8 cellular contexts compared by ENCODE assay signal in genomic region chr18:13217971-13218375, GRCh38. TPM values are rescaled to one million over a fixed set of nuclear protein-coding genes. Genes with fewer than 3 reads are reported as not detected.
DNase-seq lines count a peak whose midpoint lies in the region; ATAC-seq, FAIRE-seq and TF ChIP-seq lines count a peak whose summit lies in the region.

No MANE protein-coding gene starts in this region.

- no peak overlapping the region for H4K5ac ChIP-seq in H9 (ENCODE audit: insufficient read length, low read depth, low read length)

- H3K4me3 Mint-ChIP-seq in H9 (peak overlapping the region; percentile 58 to 75), astrocyte (ENCODE audit: unreplicated experiment) (peak overlapping the region; percentile 77)

- DNase-seq in A549 (ENCODE audit: low read depth in 1 of 2, low spot score in 1 of 2): no peak
- no peak for DNase-seq in H9
- no peak for DNase-seq in astrocyte (ENCODE audit: low read depth)
- peak; percentile 49 to 71 (median 60) for DNase-seq in right lobe of liver
- DNase-seq in transverse colon: peak; percentile 35
- DNase-seq in NCI-H345 (lab: John Stamatoyannopoulos, UW): no peak
- DNase-seq in COR-L47 (lab: John Stamatoyannopoulos, UW): no peak

- H3K4me1 ChIP-seq in A549 (peaks cover 17% of the 10 kb centered on the region; the same call in 1 of the 3 replicates), H9 (ENCODE audit: insufficient read depth, low read length) (no peaks in the 10 kb centered on the region), astrocyte (ENCODE audit: insufficient read depth, low read length) (peaks cover 31% of the 10 kb centered on the region), right lobe of liver (peaks cover 0 to 48% (median 23%) of the 10 kb centered on the region in 4 donors), transverse colon (peaks cover 31 to 64% (median 48%) of the 10 kb centered on the region in 4 donors)

- no peak overlapping the region for H2BK12ac ChIP-seq in H9 (ENCODE audit: insufficient read length, low read depth, low read length)

- peaks cover 0 to 2% (median 0%) of the 10 kb centered on the region in 3 experiments; a peak in 2 of 7 replicates for H3K36me3 Mint-ChIP-seq in H9 (ENCODE audit: insufficient read depth in 1 of 3, low read depth in 3 of 3)
- H3K36me3 Mint-ChIP-seq in astrocyte (ENCODE audit: low read depth, unreplicated experiment): no peaks in the 10 kb centered on the region

- ATAC-seq in A549 (peak; percentile 14 to 37), right lobe of liver (peak; percentile 5 to 25 (median 6))
- no peak for ATAC-seq in activated CD4-positive, CD25-positive, alpha-beta regulatory T cell treated with anti-CD3 and anti-CD28 coated beads, Interleukin-2, amount 50 U/mL, for 24 hours

- no peaks in the 10 kb centered on the region for H3K36me3 ChIP-seq in astrocyte (ENCODE audit: insufficient read depth, low read length)
- H3K36me3 ChIP-seq in right lobe of liver: no peaks in the 10 kb centered on the region
- H3K36me3 ChIP-seq in transverse colon: no peaks in the 10 kb centered on the region

- no peak overlapping the region for H2BK120ac ChIP-seq in H9 (ENCODE audit: low read depth, low read length, poor library complexity, severe bottlenecking)

- no peak for TF ChIP-seq CTCF in A549 (IDR thresholded peaks at IDR 0.05)
- no peak for TF ChIP-seq CTCF in H9 (conservative IDR thresholded peaks at IDR 0.05)
- no peak for TF ChIP-seq CTCF in astrocyte (IDR thresholded peaks at IDR 0.05; ENCODE audit: insufficient read depth, low read depth, low read length)
- no peak for TF ChIP-seq CTCF in right lobe of liver (IDR thresholded peaks at IDR 0.05)
- no peak for TF ChIP-seq CTCF in transverse colon (IDR thresholded peaks at IDR 0.05)

- H4K20me1 ChIP-seq in H9 (ENCODE audit: control insufficient read depth, insufficient read depth, insufficient read length) (no peaks in the 10 kb centered on the region), astrocyte (ENCODE audit: insufficient read depth, low read length) (peaks cover 3% of the 10 kb centered on the region)

- no peak overlapping the region for H2BK20ac ChIP-seq in H9 (ENCODE audit: low read depth, low read length, poor library complexity, severe bottlenecking)

- H3K79me2 ChIP-seq in H9 (ENCODE audit: insufficient read depth, low read length): no peaks in the 10 kb centered on the region
- no peaks in the 10 kb centered on the region for H3K79me2 ChIP-seq in astrocyte (ENCODE audit: insufficient read depth, low read length)

- peaks cover 14% of the 10 kb centered on the region for H3K23me2 ChIP-seq in H9 (ENCODE audit: insufficient read length, low read depth, low read length, poor library complexity, severe bottlenecking)

- TF ChIP-seq EP300 in A549 (IDR thresholded peaks at IDR 0.05) (no peak), transverse colon (IDR thresholded peaks at IDR 0.05; ENCODE audit: low read depth) (no peak)

- H3K18ac ChIP-seq in H9 (ENCODE audit: insufficient read length, low read depth, low read length): no peak overlapping the region

- H3T11ph ChIP-seq in H9 (ENCODE audit: low read length): no peak overlapping the region

- H3K4me3 ChIP-seq in A549 (peak overlapping the region; percentile 71), astrocyte (ENCODE audit: insufficient read depth, low read depth, low read length) (peak overlapping the region; percentile 48), right lobe of liver (peak overlapping the region; percentile 78 to 84 (median 81)), transverse colon (peak overlapping the region; percentile 48 to 83 (median 76))

- no peak overlapping the region for H2BK15ac ChIP-seq in H9 (ENCODE audit: low read depth, low read length)

- no CpG with 5 or more reads among the region's 54 CpGs for WGBS in A549 (ENCODE audit: missing lambda C conversion rate)
- WGBS in H9 (ENCODE audit: extremely low coverage, insufficient read length, low lambda C conversion rate): no CpG with 5 or more reads among the region's 54 CpGs
- 0% methylated on average over 18 of the region's 54 CpGs for WGBS in right lobe of liver (ENCODE audit: insufficient coverage, low coverage, low lambda C conversion rate, missing lambda C conversion rate)
- 1% methylated on average over 18 of the region's 54 CpGs; no CpG with 5 or more reads in 1 of the 2 donors for WGBS in transverse colon (ENCODE audit: low coverage in 1 of 2), 2 donors

- no peak overlapping the region for H3K9ac ChIP-seq in H9 (ENCODE audit: extremely low read depth, insufficient read length, low read length)
- H3K9ac ChIP-seq in astrocyte (ENCODE audit: low read length): peak overlapping the region; percentile 51

- H2BK5ac ChIP-seq in H9 (ENCODE audit: insufficient read length, low read length): no peak overlapping the region

- peaks cover 0 to 1% of the 10 kb centered on the region in 2 experiments; a peak in 2 of 5 replicates for H3K9me3 Mint-ChIP-seq in H9
- no peaks in the 10 kb centered on the region for H3K9me3 Mint-ChIP-seq in astrocyte (ENCODE audit: unreplicated experiment)

- H3K27me3 ChIP-seq in H9 (ENCODE audit: insufficient read depth, low read length): peaks cover 17% of the 10 kb centered on the region; the same call in 1 of the 2 replicates
- peaks cover 36% of the 10 kb centered on the region for H3K27me3 ChIP-seq in astrocyte (ENCODE audit: insufficient read depth, low read length)
- H3K27me3 ChIP-seq in right lobe of liver: no peaks in the 10 kb centered on the region
- H3K27me3 ChIP-seq in transverse colon: no peaks in the 10 kb centered on the region

- H3K79me1 ChIP-seq in H9 (ENCODE audit: insufficient read depth, low read depth, low read length, poor library complexity, severe bottlenecking): no peaks in the 10 kb centered on the region

- H3K9me3 ChIP-seq in A549 (no peaks in the 10 kb centered on the region), H9 (ENCODE audit: control insufficient read depth, low read depth, low read length) (no peaks in the 10 kb centered on the region), astrocyte (ENCODE audit: insufficient read depth, low read depth, low read length) (no peaks in the 10 kb centered on the region), right lobe of liver (no peaks in the 10 kb centered on the region), transverse colon (no peaks in the 10 kb centered on the region)

- H4K91ac ChIP-seq in H9 (ENCODE audit: insufficient read length, low read depth, low read length): no peak overlapping the region

- H3K4ac ChIP-seq in H9 (ENCODE audit: low read depth, low read length): no peak overlapping the region

- in situ Hi-C loops in transverse colon (cut with MboI; ENCODE audit: low pct_ligation_motif_present in 1 of 4, low pct_unique_long_range_greater_than_20kb in 1 of 4, low sequenced_read_pairs in 3 of 4): loop anchor here in 3 of 4 donors (25.0 kb wide), 2 partner anchors 319 to 419 kb away; no protein-coding TSS in a partner anchor

- intact Hi-C loops in right lobe of liver (cut with DNase I) (loop anchor here in 1 of 2 donors (5.0 kb wide), 1 partner anchor 324 kb away; no protein-coding TSS in a partner anchor), transverse colon (cut with DNase I; ENCODE audit: low total_unique reads) (loop anchor here (2.0 to 5.0 kb wide), 2 partner anchors 313 to 414 kb away; no protein-coding TSS in a partner anchor)

- no peak overlapping the region for H2AK5ac ChIP-seq in H9 (ENCODE audit: insufficient read length, low read length)

- H3K56ac ChIP-seq in H9 (ENCODE audit: insufficient read length, low read depth, low read length): no peak overlapping the region

- POLR2A ChIA-PET in A549 (lab: Yijun Ruan, JAX): no interaction called here

- H2AFZ ChIP-seq in H9 (ENCODE audit: low read length) (no peak overlapping the region), astrocyte (ENCODE audit: low read depth, low read length) (peak overlapping the region; percentile 53)

- FAIRE-seq in A549 (lab: Jason Lieb, UNC): no peak
- FAIRE-seq in astrocyte (lab: Jason Lieb, UNC): no peak

- peaks cover 56% of the 10 kb centered on the region for H3K27me3 Mint-ChIP-seq in H9 (ENCODE audit: low read depth)
- peaks cover 16% of the 10 kb centered on the region for H3K27me3 Mint-ChIP-seq in astrocyte (ENCODE audit: low read depth, unreplicated experiment)

- H3K27ac ChIP-seq in A549 (peak overlapping the region; percentile 77 to 90), H9 (ENCODE audit: insufficient read length, low read depth, low read length) (no peak overlapping the region), astrocyte (ENCODE audit: low read depth, low read length) (no peak overlapping the region), right lobe of liver (peak overlapping the region; percentile 73 to 80 (median 74)), transverse colon (peak overlapping the region; percentile 90 to 92 (median 91))

- no peak overlapping the region for H3K27ac Mint-ChIP-seq in H9
- H3K27ac Mint-ChIP-seq in astrocyte (ENCODE audit: unreplicated experiment): no peak overlapping the region

- TF ChIP-seq POLR2A in A549 (IDR thresholded peaks at IDR 0.05; ENCODE audit: low read length) (no peak), right lobe of liver (IDR thresholded peaks at IDR 0.05) (peak; percentile 2), transverse colon (IDR thresholded peaks at IDR 0.05) (no peak)

- H4K8ac ChIP-seq in H9 (replicated peaks; ENCODE audit: insufficient read length, low read depth, low read length): no peak overlapping the region

- TF ChIP-seq RAD21 in A549 (conservative IDR thresholded peaks at IDR 0.05 in 1 of 2, IDR thresholded peaks at IDR 0.05 in 1 of 2): no peak

- no peak overlapping the region; the same call in 1 of the 2 replicates for H3K14ac ChIP-seq in H9 (ENCODE audit: insufficient read depth, low read length)

- H3K4me1 Mint-ChIP-seq in H9 (peaks cover 33 to 38% of the 10 kb centered on the region in 2 experiments), astrocyte (ENCODE audit: low read depth, unreplicated experiment) (peaks cover 47% of the 10 kb centered on the region)

- no peak overlapping the region for H3K23ac ChIP-seq in H9 (ENCODE audit: insufficient read length, low read depth, low read length)

- H3K4me2 ChIP-seq in A549 (peak overlapping the region; percentile 93), H9 (ENCODE audit: insufficient read depth, insufficient read length, low read length) (peak overlapping the region; percentile 72), astrocyte (ENCODE audit: low read length) (peak overlapping the region; percentile 79)

- CTCF ChIA-PET in A549 (lab: Yijun Ruan, JAX): interaction anchor here (0.7 kb wide), 1 partner anchor 412 kb away, joined by 3 read pairs; no protein-coding TSS in a partner anchor

TF ChIP-seq in A549, 52 proteins besides CTCF, POLR2A, EP300 and RAD21 (continues in another document):
- TF ChIP-seq RNF2 (IDR thresholded peaks at IDR 0.05; ENCODE audit: borderline replicate concordance, low read depth): peak; percentile 86

RNA-seq across cellular contexts. Expression of gene LDLRAD4, which starts 0.6 kb away (rescaled TPM):
- 7.4 and 7.6 TPM in 2 replicates for polyA plus RNA-seq in A549 (2011; rRNA removed)
- polyA plus RNA-seq in A549 (2012; cell fraction: cytosol; rRNA removed): 2.0 and 2.4 TPM in 2 replicates
- 2.1 and 4.2 TPM in 2 replicates for polyA plus RNA-seq in A549 (2012; cell fraction: nucleus; rRNA removed)
- 2.5 to 5.2 TPM (median 4.6 TPM) in 3 replicates for polyA plus RNA-seq in A549 (2017; fragmentation: RNase III; extraction: RNeasy Plus Mini Kit Qiagen cat#74134 plus additional on column Dnase treatment)
- 2.8 and 2.9 TPM in 2 replicates for polyA minus RNA-seq in A549 (2011; rRNA and poly(A)+ RNA removed)
- 1.8 and 3.9 TPM in 2 replicates for total RNA-seq in H9 (2021)
- total RNA-seq in astrocyte: 26.0 and 40.1 TPM in 2 replicates
- total RNA-seq in right lobe of liver: 10 to 100 TPM; 10.6 to 66.4 (median 18.7) TPM
- total RNA-seq in transverse colon: 100 to 1,000 TPM in 1 of 4 donors, 10 to 100 TPM in 3; 34.8 to 277 (median 60.6) TPM

Comparison
In these comparisons a context has a peak if more than half of its experiments do, and no peak if none do; other contexts are left out.
1. ATAC-seq: peak in A549 (2 of 2) and right lobe of liver (4 of 4); none in activated CD4-positive, CD25-positive, alpha-beta regulatory T cell treated with anti-CD3 and anti-CD28 coated beads, Interleukin-2, amount 50 U/mL, for 24 hours (0 of 2).
2. DNase-seq: peak in right lobe of liver (3 of 3) and transverse colon (single experiment); none in A549 (0 of 2), H9 (single experiment), astrocyte (single experiment), NCI-H345 (single experiment) and COR-L47 (single experiment).
3. H3K27ac ChIP-seq: peak in A549 (2 of 2), right lobe of liver (3 of 3) and transverse colon (4 of 4); none in H9 (single experiment) and astrocyte (single experiment).
4. Peak in every context shown above with its lines, with median percentiles within 50 percentile points of each other: H3K4me2 ChIP-seq and H3K4me3 ChIP-seq.